Comparison of ENCODE assay signal across 1 cellular context in the genomic region with DNA sequence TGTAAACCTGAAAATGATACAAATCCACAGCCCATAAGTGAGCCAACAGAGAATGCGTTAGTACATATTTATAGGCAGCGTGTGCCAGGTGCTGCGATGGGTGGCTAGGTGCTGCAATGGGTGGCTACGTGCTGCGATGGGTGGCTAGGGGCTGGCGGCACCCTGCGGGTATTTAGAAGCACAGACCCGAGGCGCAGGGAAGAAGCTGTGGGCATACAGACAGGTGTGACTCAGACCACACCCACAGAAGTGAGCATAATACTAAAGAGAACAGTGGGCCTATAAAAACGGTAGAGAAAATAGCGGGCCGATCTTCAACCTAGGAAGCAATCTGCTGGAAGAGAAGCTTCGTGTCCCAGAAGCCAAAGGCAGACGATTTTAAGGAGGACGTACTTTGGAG.
TF ChIP-seq lines count a peak whose summit lies in the region.

No MANE protein-coding gene starts in this region.

TF ChIP-seq in HepG2, 621 proteins besides CTCF, POLR2A, EP300 and RAD21 (continued from another document):
- TF ChIP-seq, protein P1, sequence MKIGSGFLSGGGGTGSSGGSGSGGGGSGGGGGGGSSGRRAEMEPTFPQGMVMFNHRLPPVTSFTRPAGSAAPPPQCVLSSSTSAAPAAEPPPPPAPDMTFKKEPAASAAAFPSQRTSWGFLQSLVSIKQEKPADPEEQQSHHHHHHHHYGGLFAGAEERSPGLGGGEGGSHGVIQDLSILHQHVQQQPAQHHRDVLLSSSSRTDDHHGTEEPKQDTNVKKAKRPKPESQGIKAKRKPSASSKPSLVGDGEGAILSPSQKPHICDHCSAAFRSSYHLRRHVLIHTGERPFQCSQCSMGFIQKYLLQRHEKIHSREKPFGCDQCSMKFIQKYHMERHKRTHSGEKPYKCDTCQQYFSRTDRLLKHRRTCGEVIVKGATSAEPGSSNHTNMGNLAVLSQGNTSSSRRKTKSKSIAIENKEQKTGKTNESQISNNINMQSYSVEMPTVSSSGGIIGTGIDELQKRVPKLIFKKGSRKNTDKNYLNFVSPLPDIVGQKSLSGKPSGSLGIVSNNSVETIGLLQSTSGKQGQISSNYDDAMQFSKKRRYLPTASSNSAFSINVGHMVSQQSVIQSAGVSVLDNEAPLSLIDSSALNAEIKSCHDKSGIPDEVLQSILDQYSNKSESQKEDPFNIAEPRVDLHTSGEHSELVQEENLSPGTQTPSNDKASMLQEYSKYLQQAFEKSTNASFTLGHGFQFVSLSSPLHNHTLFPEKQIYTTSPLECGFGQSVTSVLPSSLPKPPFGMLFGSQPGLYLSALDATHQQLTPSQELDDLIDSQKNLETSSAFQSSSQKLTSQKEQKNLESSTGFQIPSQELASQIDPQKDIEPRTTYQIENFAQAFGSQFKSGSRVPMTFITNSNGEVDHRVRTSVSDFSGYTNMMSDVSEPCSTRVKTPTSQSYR (CRISPR knock-in tag; IDR thresholded peaks at IDR 0.05; ENCODE audit: borderline replicate concordance), result no peak
- no peak for TF ChIP-seq ZFP36L1 (CRISPR knock-in tag; IDR thresholded peaks at IDR 0.05)
- TF ChIP-seq ZNF557 (CRISPR knock-in tag; IDR thresholded peaks at IDR 0.05), result no peak
- no peak for TF ChIP-seq ZC3H13 (CRISPR knock-in tag; IDR thresholded peaks at IDR 0.05)
- no peak for TF ChIP-seq ZNF543 (CRISPR knock-in tag; IDR thresholded peaks at IDR 0.05)
- no peak for TF ChIP-seq KLF16 (CRISPR knock-in tag; IDR thresholded peaks at IDR 0.05)
- TF ChIP-seq, protein P2, sequence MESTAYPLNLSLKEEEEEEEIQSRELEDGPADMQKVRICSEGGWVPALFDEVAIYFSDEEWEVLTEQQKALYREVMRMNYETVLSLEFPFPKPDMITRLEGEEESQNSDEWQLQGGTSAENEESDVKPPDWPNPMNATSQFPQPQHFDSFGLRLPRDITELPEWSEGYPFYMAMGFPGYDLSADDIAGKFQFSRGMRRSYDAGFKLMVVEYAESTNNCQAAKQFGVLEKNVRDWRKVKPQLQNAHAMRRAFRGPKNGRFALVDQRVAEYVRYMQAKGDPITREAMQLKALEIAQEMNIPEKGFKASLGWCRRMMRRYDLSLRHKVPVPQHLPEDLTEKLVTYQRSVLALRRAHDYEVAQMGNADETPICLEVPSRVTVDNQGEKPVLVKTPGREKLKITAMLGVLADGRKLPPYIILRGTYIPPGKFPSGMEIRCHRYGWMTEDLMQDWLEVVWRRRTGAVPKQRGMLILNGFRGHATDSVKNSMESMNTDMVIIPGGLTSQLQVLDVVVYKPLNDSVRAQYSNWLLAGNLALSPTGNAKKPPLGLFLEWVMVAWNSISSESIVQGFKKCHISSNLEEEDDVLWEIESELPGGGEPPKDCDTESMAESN (CRISPR knock-in tag; conservative IDR thresholded peaks at IDR 0.05), result no peak
- no peak for TF ChIP-seq FIP1L1 (IDR thresholded peaks at IDR 0.05; ENCODE audit: borderline replicate concordance, insufficient read depth, low read depth, low read length)
- no peak for TF ChIP-seq NR2F6 (IDR thresholded peaks at IDR 0.05)
- TF ChIP-seq NR2F6 (CRISPR knock-in tag; IDR thresholded peaks at IDR 0.05), result no peak
- TF ChIP-seq, protein P3, sequence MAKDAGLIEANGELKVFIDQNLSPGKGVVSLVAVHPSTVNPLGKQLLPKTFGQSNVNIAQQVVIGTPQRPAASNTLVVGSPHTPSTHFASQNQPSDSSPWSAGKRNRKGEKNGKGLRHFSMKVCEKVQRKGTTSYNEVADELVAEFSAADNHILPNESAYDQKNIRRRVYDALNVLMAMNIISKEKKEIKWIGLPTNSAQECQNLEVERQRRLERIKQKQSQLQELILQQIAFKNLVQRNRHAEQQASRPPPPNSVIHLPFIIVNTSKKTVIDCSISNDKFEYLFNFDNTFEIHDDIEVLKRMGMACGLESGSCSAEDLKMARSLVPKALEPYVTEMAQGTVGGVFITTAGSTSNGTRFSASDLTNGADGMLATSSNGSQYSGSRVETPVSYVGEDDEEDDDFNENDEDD (CRISPR knock-in tag; IDR thresholded peaks at IDR 0.05; ENCODE audit: borderline replicate concordance), result no peak
- TF ChIP-seq ZNF792 (CRISPR knock-in tag; IDR thresholded peaks at IDR 0.05), result no peak
- no peak for TF ChIP-seq FOSL1 (CRISPR knock-in tag; IDR thresholded peaks at IDR 0.05; ENCODE audit: borderline replicate concordance)
- TF ChIP-seq SP140L (CRISPR knock-in tag; IDR thresholded peaks at IDR 0.05; ENCODE audit: borderline replicate concordance), result no peak
- TF ChIP-seq ZNF75D (CRISPR knock-in tag; IDR thresholded peaks at IDR 0.05; ENCODE audit: borderline replicate concordance), result no peak
- no peak for TF ChIP-seq ZBTB20 (CRISPR knock-in tag; IDR thresholded peaks at IDR 0.05; ENCODE audit: borderline replicate concordance, low read depth)
- TF ChIP-seq, protein P4, sequence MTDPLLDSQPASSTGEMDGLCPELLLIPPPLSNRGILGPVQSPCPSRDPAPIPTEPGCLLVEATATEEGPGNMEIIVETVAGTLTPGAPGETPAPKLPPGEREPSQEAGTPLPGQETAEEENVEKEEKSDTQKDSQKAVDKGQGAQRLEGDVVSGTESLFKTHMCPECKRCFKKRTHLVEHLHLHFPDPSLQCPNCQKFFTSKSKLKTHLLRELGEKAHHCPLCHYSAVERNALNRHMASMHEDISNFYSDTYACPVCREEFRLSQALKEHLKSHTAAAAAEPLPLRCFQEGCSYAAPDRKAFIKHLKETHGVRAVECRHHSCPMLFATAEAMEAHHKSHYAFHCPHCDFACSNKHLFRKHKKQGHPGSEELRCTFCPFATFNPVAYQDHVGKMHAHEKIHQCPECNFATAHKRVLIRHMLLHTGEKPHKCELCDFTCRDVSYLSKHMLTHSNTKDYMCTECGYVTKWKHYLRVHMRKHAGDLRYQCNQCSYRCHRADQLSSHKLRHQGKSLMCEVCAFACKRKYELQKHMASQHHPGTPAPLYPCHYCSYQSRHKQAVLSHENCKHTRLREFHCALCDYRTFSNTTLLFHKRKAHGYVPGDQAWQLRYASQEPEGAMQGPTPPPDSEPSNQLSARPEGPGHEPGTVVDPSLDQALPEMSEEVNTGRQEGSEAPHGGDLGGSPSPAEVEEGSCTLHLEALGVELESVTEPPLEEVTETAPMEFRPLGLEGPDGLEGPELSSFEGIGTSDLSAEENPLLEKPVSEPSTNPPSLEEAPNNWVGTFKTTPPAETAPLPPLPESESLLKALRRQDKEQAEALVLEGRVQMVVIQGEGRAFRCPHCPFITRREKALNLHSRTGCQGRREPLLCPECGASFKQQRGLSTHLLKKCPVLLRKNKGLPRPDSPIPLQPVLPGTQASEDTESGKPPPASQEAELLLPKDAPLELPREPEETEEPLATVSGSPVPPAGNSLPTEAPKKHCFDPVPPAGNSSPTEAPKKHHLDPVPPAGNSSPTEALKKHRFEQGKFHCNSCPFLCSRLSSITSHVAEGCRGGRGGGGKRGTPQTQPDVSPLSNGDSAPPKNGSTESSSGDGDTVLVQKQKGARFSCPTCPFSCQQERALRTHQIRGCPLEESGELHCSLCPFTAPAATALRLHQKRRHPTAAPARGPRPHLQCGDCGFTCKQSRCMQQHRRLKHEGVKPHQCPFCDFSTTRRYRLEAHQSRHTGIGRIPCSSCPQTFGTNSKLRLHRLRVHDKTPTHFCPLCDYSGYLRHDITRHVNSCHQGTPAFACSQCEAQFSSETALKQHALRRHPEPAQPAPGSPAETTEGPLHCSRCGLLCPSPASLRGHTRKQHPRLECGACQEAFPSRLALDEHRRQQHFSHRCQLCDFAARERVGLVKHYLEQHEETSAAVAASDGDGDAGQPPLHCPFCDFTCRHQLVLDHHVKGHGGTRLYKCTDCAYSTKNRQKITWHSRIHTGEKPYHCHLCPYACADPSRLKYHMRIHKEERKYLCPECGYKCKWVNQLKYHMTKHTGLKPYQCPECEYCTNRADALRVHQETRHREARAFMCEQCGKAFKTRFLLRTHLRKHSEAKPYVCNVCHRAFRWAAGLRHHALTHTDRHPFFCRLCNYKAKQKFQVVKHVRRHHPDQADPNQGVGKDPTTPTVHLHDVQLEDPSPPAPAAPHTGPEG (CRISPR knock-in tag; IDR thresholded peaks at IDR 0.05), result no peak
